13 cellular contexts compared by ENCODE assay signal in the genomic region with DNA sequence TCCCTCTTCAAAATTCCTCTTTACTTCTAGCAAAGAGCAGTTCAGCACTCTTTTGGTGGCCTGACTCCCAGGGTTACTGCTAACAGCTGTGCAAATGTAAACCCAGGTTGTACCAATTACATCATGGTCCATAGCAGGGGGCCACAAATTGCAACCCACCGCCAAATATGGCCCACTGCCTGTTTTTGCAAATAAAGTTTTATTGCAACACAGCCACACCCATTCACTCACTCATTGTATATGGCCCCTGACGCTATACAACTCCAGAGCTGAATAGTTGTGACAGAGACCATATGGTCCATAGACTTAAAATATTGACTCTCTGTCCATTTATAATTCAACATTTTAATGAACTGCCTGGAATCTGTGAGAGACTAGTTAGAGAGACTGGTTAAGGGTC.
DNase-seq lines count a peak whose midpoint lies in the region; FAIRE-seq and TF ChIP-seq lines count a peak whose summit lies in the region.
"Had no signal": no experiment of that assay in that cellular context is flagged by ENCODE, and none has a peak within 500 bp of the region (broad histone marks: within the 10 kb centered on the region; RNA-seq: fewer than 3 reads in every experiment).

No MANE protein-coding gene starts in this region.

- H3K27me3 ChIP-seq in H1 (replicated peaks in 1 of 4; ENCODE audit: control insufficient read depth in 3 of 4, extremely low read depth in 1 of 4, insufficient read depth in 3 of 4, low read length in 3 of 4): peaks cover 2 to 27% (median 23%) of the 10 kb centered on the region in 4 experiments
- no peaks in the 10 kb centered on the region for H3K27me3 ChIP-seq in trophoblast cell (ENCODE audit: insufficient read depth, low read length)
- H3K27me3 ChIP-seq in small intestine (ENCODE audit: control insufficient read depth in 2 of 2, insufficient read depth in 2 of 2, low read length in 2 of 2): no peaks in the 10 kb centered on the region
- H3K27me3 ChIP-seq in tibial nerve: no peaks in the 10 kb centered on the region
- H3K27me3 ChIP-seq: BLaER1 treated with 17β-estradiol and CSF1 and Interleukin-3, amounts not matched to agents 10 nM and 100 nM had no signal

- H2BK120ac ChIP-seq in H1 (replicated peaks; ENCODE audit: low read depth, low read length) (no peak overlapping the region), trophoblast cell (ENCODE audit: insufficient read depth, low read length, poor library complexity) (peak overlapping the region; percentile 63)

- H2BK12ac ChIP-seq in H1 (ENCODE audit: low read depth, low read length): no peak overlapping the region
- H2BK12ac ChIP-seq in trophoblast cell (ENCODE audit: low read length): no peak overlapping the region

- no peak overlapping the region for H4K5ac ChIP-seq in H1 (ENCODE audit: insufficient read length, low read depth, low read length)

- no peak overlapping the region for H3K14ac ChIP-seq in H1 (ENCODE audit: insufficient read length)
- no peak overlapping the region for H3K14ac ChIP-seq in trophoblast cell (ENCODE audit: low read length)

- no peaks in the 10 kb centered on the region for H3K9me3 ChIP-seq in HEK293 (ENCODE audit: control insufficient read depth, insufficient read depth, low read depth, low read length)
- H3K9me3 ChIP-seq in H1 (ENCODE audit: insufficient read depth in 2 of 2, low read depth in 1 of 2, low read length in 1 of 2): peaks cover 7 to 9% of the 10 kb centered on the region in 2 experiments
- peaks cover 5% of the 10 kb centered on the region for H3K9me3 ChIP-seq in trophoblast cell (ENCODE audit: insufficient read depth, low read depth, low read length)
- H3K9me3 ChIP-seq in small intestine (ENCODE audit: control insufficient read depth, low read depth): no peaks in the 10 kb centered on the region
- no peaks in the 10 kb centered on the region for H3K9me3 ChIP-seq in tibial nerve

- DNase-seq in NCI-H69 (lab: John Stamatoyannopoulos, UW) (peak; percentile 68), H1 (ENCODE audit: low read depth in 1 of 2, low spot score in 2 of 2) (no peak), trophoblast cell (no peak), Ammon's horn (ENCODE audit: low spot score) (no peak), small intestine (no peak), tibial nerve (ENCODE audit: low spot score in 2 of 2) (no peak)
- DNase-seq in effector CD8-positive, alpha-beta T cell (lab: John Stamatoyannopoulos, UW): no peak
- DNase-seq: AML-193; CD4-positive, CD25-positive, alpha-beta regulatory T cell; DMS53; HCEC 1CT had no signal

- H3K18ac ChIP-seq in H1 (ENCODE audit: extremely low read depth, low read length) (no peak overlapping the region), trophoblast cell (ENCODE audit: low read length) (no peak overlapping the region)

- H2AK5ac ChIP-seq in H1 (ENCODE audit: low read depth, low read length): 0 out of 2 replicates have a peak overlapping the region, but pooled peaks have one; percentile 7
- no peak overlapping the region for H2AK5ac ChIP-seq in trophoblast cell (ENCODE audit: low read length)

- H3K4me2 ChIP-seq in H1 (ENCODE audit: insufficient read depth in 1 of 2, low read depth in 2 of 2, low read length in 2 of 2) (no peak overlapping the region), trophoblast cell (ENCODE audit: low read length) (no peak overlapping the region)
- H3K4me2 ChIP-seq: BLaER1 treated with 17β-estradiol and CSF1 and Interleukin-3, amounts not matched to agents 10 nM and 100 nM had no signal

- CTCF ChIA-PET in HEK293 (lab: Yijun Ruan, JAX): interaction anchor here (0.6 to 8.4 kb wide), 12 partner anchors 8 to 515 kb away, joined by 3 to 243 read pairs (median 6); a partner anchor contains a TSS
- CTCF ChIA-PET in H1 (lab: Charles Lee; ENCODE audit: partially characterized antibody): interaction anchor here (0.6 to 8.2 kb wide), 19 partner anchors 8 to 326 kb away, joined by 3 to 245 read pairs (median 5); no protein-coding TSS in a partner anchor

- H3K79me1 ChIP-seq in H1 (ENCODE audit: low read depth, low read length) (no peaks in the 10 kb centered on the region), trophoblast cell (ENCODE audit: low read length) (peaks cover 37% of the 10 kb centered on the region)

- H3K36me3 ChIP-seq in HEK293 (ENCODE audit: control insufficient read depth in 2 of 2, insufficient read depth in 1 of 2, low read length in 2 of 2): no peaks in the 10 kb centered on the region
- peaks cover 0 to 6% (median 0%) of the 10 kb centered on the region in 4 experiments; a peak in 2 of 8 replicates for H3K36me3 ChIP-seq in H1 (ENCODE audit: control insufficient read depth in 2 of 4, insufficient read depth in 4 of 4, low read length in 3 of 4)
- no peaks in the 10 kb centered on the region for H3K36me3 ChIP-seq in trophoblast cell (ENCODE audit: control insufficient read depth in 1 of 2, insufficient read depth in 2 of 2, low read length in 2 of 2)
- H3K36me3 ChIP-seq in small intestine (ENCODE audit: control insufficient read depth in 2 of 2, insufficient read depth in 2 of 2, low read length in 2 of 2): no peaks in the 10 kb centered on the region
- no peaks in the 10 kb centered on the region for H3K36me3 ChIP-seq in tibial nerve
- H3K36me3 ChIP-seq: BLaER1 treated with 17β-estradiol and CSF1 and Interleukin-3, amounts not matched to agents 10 nM and 100 nM had no signal

- no peak overlapping the region for H2BK5ac ChIP-seq in H1 (ENCODE audit: low read depth, low read length)
- peak overlapping the region; percentile 23 for H2BK5ac ChIP-seq in trophoblast cell (ENCODE audit: low read depth, low read length, poor library complexity)

- 0 out of 2 replicates have a peak overlapping the region, but pooled peaks have one; percentile 18 for H2BK15ac ChIP-seq in H1 (ENCODE audit: low read length)

- no peak overlapping the region for H3K23ac ChIP-seq in H1 (ENCODE audit: insufficient read length)
- H3K23ac ChIP-seq in trophoblast cell (ENCODE audit: low read length): no peak overlapping the region

- 88% methylated on average over 2 of the region's 2 CpGs; no CpG with 5 or more reads in 1 of the 2 experiments for WGBS in H1 (ENCODE audit: extremely low coverage in 1 of 2, insufficient coverage in 1 of 2, insufficient read length in 1 of 2, insufficient replicate concordance in 2 of 2, low coverage in 1 of 2, low lambda C conversion rate in 2 of 2, missing lambda C conversion rate in 1 of 2), 2 experiments
- WGBS in trophoblast cell (ENCODE audit: extremely low coverage, insufficient coverage, insufficient read length): no CpG with 5 or more reads among the region's 2 CpGs
- 65 to 73% (median 70%) methylated on average over 2 of the region's 2 CpGs for WGBS in small intestine, 3 donors
- WGBS in tibial nerve, 2 donors: 59 to 67% methylated on average over 2 of the region's 2 CpGs

- H3K4me3 ChIP-seq in HEK293 (ENCODE audit: low read depth, low read length) (no peak overlapping the region), H1 (ENCODE audit: extremely low read depth in 1 of 4, insufficient read depth in 2 of 4, low read depth in 3 of 4, low read length in 4 of 4) (no peak overlapping the region), trophoblast cell (ENCODE audit: low read depth, low read length) (no peak overlapping the region), small intestine (ENCODE audit: low read depth in 1 of 2, low read length in 2 of 2) (no peak overlapping the region), tibial nerve (no peak overlapping the region)
- H3K4me3 ChIP-seq: BLaER1 treated with 17β-estradiol and CSF1 and Interleukin-3, amounts not matched to agents 10 nM and 100 nM had no signal

- H3K27ac ChIP-seq in HEK293 (ENCODE audit: extremely low read depth, low read depth, low read length): no peak overlapping the region
- no peak overlapping the region for H3K27ac ChIP-seq in H1 (ENCODE audit: low read depth, low read length)
- H3K27ac ChIP-seq in trophoblast cell (ENCODE audit: low read depth, low read length): no peak overlapping the region
- no peak overlapping the region for H3K27ac ChIP-seq in small intestine (ENCODE audit: low read depth in 1 of 2, low read length in 1 of 2)
- no peak overlapping the region for H3K27ac ChIP-seq in tibial nerve
- H3K27ac ChIP-seq: BLaER1 treated with 17β-estradiol and CSF1 and Interleukin-3, amounts not matched to agents 10 nM and 100 nM had no signal

- H3K4ac ChIP-seq in H1 (replicated peaks; ENCODE audit: insufficient read length, low read depth, low read length) (no peak overlapping the region), trophoblast cell (ENCODE audit: low read depth, low read length) (no peak overlapping the region)

- 0 out of 2 replicates have a peak, but pooled peaks cover 2% of the 10 kb centered on the region for H3K23me2 ChIP-seq in H1 (ENCODE audit: low read depth, low read length)

- H4K91ac ChIP-seq in H1 (replicated peaks; ENCODE audit: insufficient read length, low read length) (no peak overlapping the region), trophoblast cell (ENCODE audit: low read depth, low read length) (peak overlapping the region; percentile 39)

- H4K20me1 ChIP-seq in H1 (replicated peaks in 1 of 2; ENCODE audit: control insufficient read depth in 1 of 2, insufficient read depth in 2 of 2, low read length in 2 of 2): no peaks in the 10 kb centered on the region
- H4K20me1 ChIP-seq: BLaER1 treated with 17β-estradiol and CSF1 and Interleukin-3, amounts not matched to agents 10 nM and 100 nM had no signal

- no peak overlapping the region for H3K56ac ChIP-seq in H1 (replicated peaks; ENCODE audit: insufficient read length, low read depth, low read length)

- no peak overlapping the region for H2AFZ ChIP-seq in H1 (ENCODE audit: low read length)
- H2AFZ ChIP-seq in trophoblast cell (ENCODE audit: insufficient read depth, low read length, poor library complexity): no peak overlapping the region

- peak overlapping the region; percentile 52; the same call in 1 of the 2 replicates for H2BK20ac ChIP-seq in H1 (ENCODE audit: low read length)

- H3K9ac ChIP-seq in H1 (replicated peaks in 1 of 4; ENCODE audit: extremely low read depth in 1 of 4, low read depth in 3 of 4, low read length in 3 of 4): no peak overlapping the region
- H3K9ac ChIP-seq in trophoblast cell (ENCODE audit: low read length): no peak overlapping the region
- H3K9ac ChIP-seq: BLaER1 treated with 17β-estradiol and CSF1 and Interleukin-3, amounts not matched to agents 10 nM and 100 nM had no signal

- H4K8ac ChIP-seq in H1 (ENCODE audit: extremely low read depth, insufficient read depth, low read length) (no peak overlapping the region), trophoblast cell (ENCODE audit: low read depth, low read length) (no peak overlapping the region)

- TF ChIP-seq EP300 in H1 (IDR thresholded peaks at IDR 0.05; ENCODE audit: borderline replicate concordance in 1 of 2, low read depth in 2 of 2, low read length in 2 of 2) (no peak), tibial nerve (IDR thresholded peaks at IDR 0.05) (no peak)

- H4K12ac ChIP-seq in trophoblast cell (ENCODE audit: low read depth, low read length): no peak overlapping the region

- TF ChIP-seq RAD21 in H1 (IDR thresholded peaks at IDR 0.05 in 1 of 2, conservative IDR thresholded peaks at IDR 0.05 in 1 of 2; ENCODE audit: low read depth in 2 of 2, low read length in 2 of 2): no peak

- H3K4me1 ChIP-seq in HEK293 (ENCODE audit: control insufficient read depth, insufficient read depth, low read length) (no peaks in the 10 kb centered on the region), H1 (replicated peaks in 1 of 4; ENCODE audit: control insufficient read depth in 3 of 4, insufficient read depth in 4 of 4, low read length in 3 of 4) (peaks cover 18 to 43% (median 30%) of the 10 kb centered on the region in 4 experiments), trophoblast cell (ENCODE audit: control insufficient read depth in 1 of 2, insufficient read depth in 2 of 2, low read length in 2 of 2) (peaks cover 29 to 45% of the 10 kb centered on the region in 2 experiments), small intestine (ENCODE audit: control insufficient read depth in 2 of 2, insufficient read depth in 1 of 2, low read depth in 1 of 2, low read length in 1 of 2) (no peaks in the 10 kb centered on the region), tibial nerve (peaks cover 0 to 8% (median 3%) of the 10 kb centered on the region in 4 donors)

- POLR2A ChIA-PET in HEK293 (lab: Yijun Ruan, JAX): interaction anchor here (0.6 kb wide), 1 partner anchor 23 kb away, joined by 8 read pairs; no protein-coding TSS in a partner anchor
- POLR2A ChIA-PET in H1 (lab: Charles Lee; ENCODE audit: partially characterized antibody): interaction anchor here (0.5 to 5.2 kb wide), 3 partner anchors 317 to 348 kb away, joined by 3 to 30 read pairs (median 4); no protein-coding TSS in a partner anchor

- TF ChIP-seq POLR2A in H1 (IDR thresholded peaks at IDR 0.05; ENCODE audit: control extremely low read depth in 1 of 2, low read depth in 2 of 2, low read length in 2 of 2): no peak
- TF ChIP-seq POLR2A in tibial nerve (IDR thresholded peaks at IDR 0.05): no peak

- FAIRE-seq in H1 (lab: Jason Lieb, UNC): no peak
- no peak for FAIRE-seq in small intestine (lab: Jason Lieb, UNC)

- no peaks in the 10 kb centered on the region for H3K79me2 ChIP-seq in H1 (ENCODE audit: control insufficient read depth in 1 of 2, insufficient read depth in 2 of 2, low read length in 2 of 2)
- H3K79me2 ChIP-seq in trophoblast cell (ENCODE audit: control insufficient read depth, insufficient read depth, low read length, poor library complexity): no peaks in the 10 kb centered on the region

- TF ChIP-seq CTCF in HEK293 (tag by site-specific recombination; IDR thresholded peaks at IDR 0.05) (no peak), H1 (IDR thresholded peaks at IDR 0.05; ENCODE audit: control extremely low read depth in 1 of 3, insufficient read depth in 1 of 3, low read depth in 1 of 3, low read length in 3 of 3) (no peak), tibial nerve (IDR thresholded peaks at IDR 0.05) (no peak)
